ENCODE assay signal across 11 cellular contexts in the genomic region with DNA sequence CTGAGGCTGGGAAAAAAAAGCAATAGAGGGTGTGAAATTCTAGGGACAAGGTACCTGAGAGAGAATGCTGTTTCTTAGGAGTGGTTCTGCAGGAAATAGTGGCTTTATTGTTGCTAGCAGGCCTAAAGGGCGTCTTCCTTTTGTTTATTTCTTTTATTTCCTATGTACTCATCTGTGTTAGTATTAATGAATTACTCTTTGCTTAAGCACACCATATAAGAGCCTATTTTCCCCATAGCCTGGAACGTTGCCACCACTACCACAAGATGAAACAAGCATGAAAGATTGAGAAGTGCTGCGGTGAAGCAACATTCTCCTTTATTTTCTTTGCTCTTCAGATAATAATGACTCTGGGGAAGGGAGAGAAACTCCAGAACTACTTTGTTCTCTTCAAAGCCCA. TPM values are rescaled to one million over a fixed set of nuclear protein-coding genes. Genes with fewer than 3 reads are reported as not detected.
DNase-seq lines count a peak whose midpoint lies in the region; ATAC-seq and TF ChIP-seq lines count a peak whose summit lies in the region.
"Had no signal": no experiment of that assay in that cellular context is flagged by ENCODE, and none has a peak within 500 bp of the region (broad histone marks: within the 10 kb centered on the region; RNA-seq: fewer than 3 reads in every experiment).

No MANE protein-coding gene starts in this region.

- DNase-seq in H4 (ENCODE audit: low spot score) (peak; percentile 38), NCI-H510A (lab: John Stamatoyannopoulos, UW) (peak; percentile 51), colonic mucosa (no peak), mucosa of descending colon (peak in 1 of 3 donors; percentile 33), C1 segment of cervical spinal cord (lab: John Stamatoyannopoulos, UW) (no peak), NOMO-1 treated with DMSO at 0.1 percent for 48 hours (lab: John Stamatoyannopoulos, UW; ENCODE audit: unreplicated experiment) (no peak)
- no peak for DNase-seq in central memory CD4-positive, alpha-beta T cell
- DNase-seq: NCI-H1694 treated with DMSO at 0.1 percent for 48 hours had no signal

- no peaks in the 10 kb centered on the region for H3K27me3 ChIP-seq in colonic mucosa
- H3K27me3 ChIP-seq: ascending aorta; BLaER1 treated with 17β-estradiol and CSF1 and Interleukin-3, amounts not matched to agents 10 nM and 100 nM had no signal

- intact Hi-C loops in colonic mucosa (cut with DNase I): no loop called here
- intact Hi-C loops in mucosa of descending colon (cut with DNase I, micrococcal nuclease): loop anchor here in 1 of 2 donors (10.0 kb wide), 1 partner anchor 48 kb away; no protein-coding TSS in a partner anchor

- TF ChIP-seq CTCF in colonic mucosa (IDR thresholded peaks at IDR 0.05): no peak
- TF ChIP-seq CTCF in mucosa of descending colon (IDR thresholded peaks at IDR 0.05): no peak

- no peak overlapping the region for H3K9ac ChIP-seq in colonic mucosa (ENCODE audit: low read depth in 2 of 2, low read length in 2 of 2)
- H3K9ac ChIP-seq: BLaER1 treated with 17β-estradiol and CSF1 and Interleukin-3, amounts not matched to agents 10 nM and 100 nM had no signal

- H3K4me3 ChIP-seq in colonic mucosa (no peak overlapping the region), mucosa of descending colon (no peak overlapping the region)
- H3K4me3 ChIP-seq: ascending aorta; BLaER1 treated with 17β-estradiol and CSF1 and Interleukin-3, amounts not matched to agents 10 nM and 100 nM had no signal

- H3K4me1 ChIP-seq in colonic mucosa (peaks cover 6% of the 10 kb centered on the region), mucosa of descending colon (ENCODE audit: low read depth) (peaks cover 16% of the 10 kb centered on the region)

- peak overlapping the region; percentile 5 for H3K27ac ChIP-seq in colonic mucosa
- H3K27ac ChIP-seq: ascending aorta; BLaER1 treated with 17β-estradiol and CSF1 and Interleukin-3, amounts not matched to agents 10 nM and 100 nM had no signal

- H3K36me3 ChIP-seq in colonic mucosa: no peaks in the 10 kb centered on the region
- no peaks in the 10 kb centered on the region for H3K36me3 ChIP-seq in mucosa of descending colon (ENCODE audit: low read depth)
- H3K36me3 ChIP-seq: ascending aorta; BLaER1 treated with 17β-estradiol and CSF1 and Interleukin-3, amounts not matched to agents 10 nM and 100 nM had no signal

- ATAC-seq in mucosa of descending colon (peak; percentile 79), GM21529 (IDR thresholded peaks at IDR 0.05; ENCODE audit: unreplicated experiment) (no peak)

- H3K9me3 ChIP-seq in colonic mucosa (no peaks in the 10 kb centered on the region), mucosa of descending colon (no peaks in the 10 kb centered on the region)
- H3K9me3 ChIP-seq: ascending aorta; BLaER1 treated with 17β-estradiol and CSF1 and Interleukin-3, amounts not matched to agents 10 nM and 100 nM had no signal

RNA-seq across cellular contexts. Expression of gene GOLIM4, which starts 21.3 kb away (rescaled TPM):
- total RNA-seq in H4 (2014; rRNA removed; shearing (Covaris generic)): 31.2 and 42.0 TPM in 2 replicates
- 10 to 100 TPM; 73.8 to 79.4 TPM for total RNA-seq in colonic mucosa
- 100 to 1,000 TPM in 1 of 3 donors, 10 to 100 TPM in 2; 60.8 to 102 (median 80.4) TPM for total RNA-seq in mucosa of descending colon

Comparison
In these comparisons a context has a peak if more than half of its experiments do, and no peak if none do; other contexts are left out.
1. DNase-seq: peak in H4 (single experiment) and NCI-H510A (single experiment); none in colonic mucosa (single experiment), C1 segment of cervical spinal cord (0 of 14), NOMO-1 treated with DMSO at 0.1 percent for 48 hours (single experiment) and central memory CD4-positive, alpha-beta T cell (single experiment).